Comparison of ENCODE assay signal across 1 cellular context in genomic region chr2:105224444-105224843, GRCh38.
TF ChIP-seq lines count a peak whose summit lies in the region.

No MANE protein-coding gene starts in this region.

TF ChIP-seq in H1, 55 proteins besides CTCF, POLR2A, EP300 and RAD21:
- TF ChIP-seq SUZ12 (IDR thresholded peaks at IDR 0.05; ENCODE audit: low read length) (no peak), NANOG (IDR thresholded peaks at IDR 0.05; ENCODE audit: insufficient read depth, low read depth, low read length, poor library complexity, severe bottlenecking) (no peak), CHD7 (IDR thresholded peaks at IDR 0.05; ENCODE audit: insufficient replicate concordance, low read length) (no peak), ASH2L (IDR thresholded peaks at IDR 0.05; ENCODE audit: low read length) (peak; percentile 21)
